ENCODE assay signal across 1 cellular context in genomic region chr17:48615212-48615962, GRCh38.
TF ChIP-seq lines count a peak whose summit lies in the region.

TSS of gene HOXB8 (minus strand) at chr17:48615292. CDS start at chr17:48614704, 588 bp downstream.

TF ChIP-seq in HEK293, 187 proteins besides CTCF, POLR2A, EP300 and RAD21 (continued from another document):
- TF ChIP-seq ZNF843 (tag by site-specific recombination; IDR thresholded peaks at IDR 0.05) (peak; percentile 90), ZNF514 (tag by site-specific recombination; IDR thresholded peaks at IDR 0.05) (no peak), ZSCAN30 (tag by site-specific recombination; IDR thresholded peaks at IDR 0.05) (peak; percentile 52), FEZF1 (tag by site-specific recombination; IDR thresholded peaks at IDR 0.05) (peak; percentile 85)
